In genomic region chrX:22128961-22129360, GRCh38 we compare ENCODE assay signal across 23 cellular contexts.
DNase-seq lines count a peak whose midpoint lies in the region; ATAC-seq and TF ChIP-seq lines count a peak whose summit lies in the region.
"Had no signal": no experiment of that assay in that cellular context is flagged by ENCODE, and none has a peak within 500 bp of the region (broad histone marks: within the 10 kb centered on the region; RNA-seq: fewer than 3 reads in every experiment).

No MANE protein-coding gene starts in this region.

- H3F3A ChIP-seq in GM23338 (replicated peaks; ENCODE audit: low read depth): no peaks in the 10 kb centered on the region
- no peaks in the 10 kb centered on the region for H3F3A ChIP-seq in smooth muscle cell (ENCODE audit: low read depth)

- H3K27ac ChIP-seq in GM23338 (ENCODE audit: low read depth) (no peak overlapping the region), RWPE2 (ENCODE audit: poor library complexity, severe bottlenecking) (no peak overlapping the region), epithelial cell of prostate (peak overlapping the region; percentile 97), smooth muscle cell (ENCODE audit: low read depth) (no peak overlapping the region)
- H3K27ac ChIP-seq: A549; BLaER1 treated with 17β-estradiol and CSF1 and Interleukin-3, amounts not matched to agents 10 nM and 100 nM had no signal

- no peaks in the 10 kb centered on the region for H3K27me3 ChIP-seq in GM23338 (ENCODE audit: insufficient read depth)
- H3K27me3 ChIP-seq in RWPE2 (ENCODE audit: insufficient read depth, poor library complexity, severe bottlenecking): no peaks in the 10 kb centered on the region
- H3K27me3 ChIP-seq in smooth muscle cell (ENCODE audit: low read depth): no peaks in the 10 kb centered on the region
- H3K27me3 ChIP-seq: BE2C; BLaER1 treated with 17β-estradiol and CSF1 and Interleukin-3, amounts not matched to agents 10 nM and 100 nM had no signal

- H3K9me3 ChIP-seq in RWPE2 (ENCODE audit: severe bottlenecking) (no peaks in the 10 kb centered on the region), smooth muscle cell (replicated peaks; ENCODE audit: low read depth) (no peaks in the 10 kb centered on the region)
- H3K9me3 ChIP-seq: A549, BE2C had no signal

- H3K27me3 Mint-ChIP-seq in GM23338 (ENCODE audit: insufficient read depth, low read depth, poor library complexity): no peaks in the 10 kb centered on the region
- H3K27me3 Mint-ChIP-seq: CD4-positive, alpha-beta T cell had no signal

- H2AFZ ChIP-seq in GM23338 (no peak overlapping the region), smooth muscle cell (ENCODE audit: low read depth) (no peak overlapping the region)

- no peak overlapping the region for H3K4me3 Mint-ChIP-seq in GM23338
- H3K4me3 Mint-ChIP-seq: CD14-positive monocyte; CD4-positive, alpha-beta T cell; CD8-positive, alpha-beta memory T cell; H9 had no signal

- peak overlapping the region; percentile 55 for H3K4me2 ChIP-seq in GM23338
- H3K4me2 ChIP-seq in smooth muscle cell: no peak overlapping the region
- H3K4me2 ChIP-seq: A549; BLaER1 treated with 17β-estradiol and CSF1 and Interleukin-3, amounts not matched to agents 10 nM and 100 nM had no signal

- H3K36me3 ChIP-seq in GM23338 (ENCODE audit: insufficient read depth) (no peaks in the 10 kb centered on the region), RWPE2 (ENCODE audit: low read depth) (no peaks in the 10 kb centered on the region), smooth muscle cell (ENCODE audit: low read depth) (no peaks in the 10 kb centered on the region)
- H3K36me3 ChIP-seq: BE2C; BLaER1 treated with 17β-estradiol and CSF1 and Interleukin-3, amounts not matched to agents 10 nM and 100 nM had no signal

- H3K9ac ChIP-seq in smooth muscle cell (ENCODE audit: low read depth): no peak overlapping the region
- H3K9ac ChIP-seq: BLaER1 treated with 17β-estradiol and CSF1 and Interleukin-3, amounts not matched to agents 10 nM and 100 nM had no signal

- H3K9me3 Mint-ChIP-seq in GM23338: no peaks in the 10 kb centered on the region
- H3K9me3 Mint-ChIP-seq: CD14-positive monocyte; CD4-positive, alpha-beta T cell; CD8-positive, alpha-beta memory T cell had no signal

- peaks cover 19% of the 10 kb centered on the region for H3K4me1 Mint-ChIP-seq in GM23338
- H3K4me1 Mint-ChIP-seq: CD14-positive monocyte; CD8-positive, alpha-beta memory T cell had no signal

- 75% methylated on average over 4 of the region's 4 CpGs for WGBS in smooth muscle cell (ENCODE audit: low lambda C conversion rate)

- no peak for ATAC-seq in GM23338
- peak; percentile 74 for ATAC-seq in RWPE2 (ENCODE audit: low read depth)
- ATAC-seq: A549, GM12878, HCT116 had no signal

- no peaks in the 10 kb centered on the region for H4K20me1 ChIP-seq in GM23338 (replicated peaks; ENCODE audit: insufficient read depth)
- no peaks in the 10 kb centered on the region for H4K20me1 ChIP-seq in smooth muscle cell (ENCODE audit: low read depth)
- H4K20me1 ChIP-seq: BLaER1 treated with 17β-estradiol and CSF1 and Interleukin-3, amounts not matched to agents 10 nM and 100 nM had no signal

- H3K36me3 Mint-ChIP-seq in GM23338 (ENCODE audit: low read depth): no peaks in the 10 kb centered on the region
- H3K36me3 Mint-ChIP-seq: CD14-positive monocyte; CD8-positive, alpha-beta memory T cell had no signal

- H3K79me2 ChIP-seq in GM23338 (replicated peaks; ENCODE audit: insufficient read depth) (no peaks in the 10 kb centered on the region), smooth muscle cell (ENCODE audit: low read depth) (no peaks in the 10 kb centered on the region)

- DNase-seq in ELR (ENCODE audit: low read depth) (peak; percentile 54), GM23338 (ENCODE audit: low spot score) (no peak), RWPE2 (ENCODE audit: low spot score) (no peak), epithelial cell of prostate (ENCODE audit: low read depth, low spot score) (no peak), HuH-7.5 (ENCODE audit: low spot score) (no peak), SIG-M5 (lab: John Stamatoyannopoulos, UW) (no peak), smooth muscle cell (lab: John Stamatoyannopoulos, UW; ENCODE audit: unreplicated experiment) (no peak)
- DNase-seq in activated CD4-positive, alpha-beta T cell treated with anti-CD3 and anti-CD28 coated beads, Interleukin-2, amount 50 U/mL, for 48 hours: no peak
- DNase-seq: 8988T; ACHN; AML-193; BE2C; CD4-positive, alpha-beta T cell; CD8-positive, alpha-beta memory T cell; DMS 273 treated with DMSO at 0.1 percent for 48 hours; DMS79; EL; H9 had no signal

- H3K4me1 ChIP-seq in GM23338 (ENCODE audit: insufficient read depth) (peaks cover 18% of the 10 kb centered on the region), RWPE2 (ENCODE audit: insufficient read depth, poor library complexity, severe bottlenecking) (peaks cover 14% of the 10 kb centered on the region), smooth muscle cell (ENCODE audit: low read depth) (no peaks in the 10 kb centered on the region)
- H3K4me1 ChIP-seq: BE2C had no signal

- TF ChIP-seq CTCF in GM23338 (conservative IDR thresholded peaks at IDR 0.05; ENCODE audit: low read depth in 2 of 2) (no peak), RWPE2 (IDR thresholded peaks at IDR 0.05; ENCODE audit: poor library complexity, severe bottlenecking) (no peak), smooth muscle cell (IDR thresholded peaks at IDR 0.05; ENCODE audit: borderline replicate concordance, insufficient read depth, poor library complexity, severe bottlenecking) (no peak)

- H3K4me3 ChIP-seq in GM23338 (no peak overlapping the region), RWPE2 (ENCODE audit: severe bottlenecking) (no peak overlapping the region), smooth muscle cell (no peak overlapping the region)
- H3K4me3 ChIP-seq: A549; BLaER1 treated with 17β-estradiol and CSF1 and Interleukin-3, amounts not matched to agents 10 nM and 100 nM; GM12878 had no signal

- no peak overlapping the region for H3K27ac Mint-ChIP-seq in GM23338
- H3K27ac Mint-ChIP-seq: CD14-positive monocyte; CD4-positive, alpha-beta T cell; CD8-positive, alpha-beta memory T cell had no signal

- no peaks in the 10 kb centered on the region for H3K9me2 ChIP-seq in GM23338 (ENCODE audit: insufficient read depth)

TF ChIP-seq in GM23338, 12 proteins besides CTCF, POLR2A, EP300 and RAD21 (continues in another document):
- TF ChIP-seq POLR2AphosphoS5 (IDR thresholded peaks at IDR 0.05; ENCODE audit: low read depth) (no peak), REST (IDR thresholded peaks at IDR 0.05; ENCODE audit: unreplicated experiment) (no peak), EZH2 (IDR thresholded peaks at IDR 0.05; ENCODE audit: low read depth, unreplicated experiment) (no peak), EZH2phosphoT487 (IDR thresholded peaks at IDR 0.05; ENCODE audit: unreplicated experiment) (no peak), NANOG (IDR thresholded peaks at IDR 0.05; ENCODE audit: borderline replicate concordance) (no peak), STAT1 (IDR thresholded peaks at IDR 0.05; ENCODE audit: unreplicated experiment) (no peak), JUNB (IDR thresholded peaks at IDR 0.05; ENCODE audit: unreplicated experiment) (no peak), ZNF114 (CRISPR knock-in tag; IDR thresholded peaks at IDR 0.05) (no peak)
